In the genomic region with DNA sequence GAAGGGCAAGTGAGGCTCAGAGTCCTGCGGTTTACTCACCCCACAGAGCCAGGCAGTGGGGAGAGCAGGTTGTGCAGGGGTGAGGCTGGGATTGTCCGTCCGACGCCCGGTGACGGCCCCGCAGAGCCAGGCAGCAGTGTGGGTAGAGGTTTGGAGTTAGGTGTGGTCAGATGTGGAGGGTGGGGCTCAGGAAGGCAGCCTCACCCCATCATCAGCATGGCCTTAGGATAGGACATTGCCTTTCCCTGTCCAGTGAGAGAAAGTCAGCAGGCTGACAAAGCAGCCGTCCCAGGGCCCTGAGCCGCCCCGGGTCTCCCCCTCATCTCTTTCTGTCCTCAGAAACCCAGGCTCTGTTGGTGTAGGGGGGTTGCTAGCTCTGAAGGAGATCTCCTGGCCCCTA, we compare ENCODE assay signal across 20 cellular contexts.
"Had no signal": no experiment of that assay in that cellular context is flagged by ENCODE, and none has a peak within 500 bp of the region (broad histone marks: within the 10 kb centered on the region; RNA-seq: fewer than 3 reads in every experiment).

No MANE protein-coding gene starts in this region.

- H3K36me3 Mint-ChIP-seq: activated naive CD4-positive, alpha-beta T cell treated with anti-CD3 and anti-CD28 coated beads, Interleukin-2, amount 10 ng/mL, durations not matched to agents 7 days and 5 days; immature natural killer cell; memory B cell had no signal

- H3K4me2 ChIP-seq: hepatocyte had no signal

- H3K9me3 Mint-ChIP-seq: immature natural killer cell; memory B cell; neural crest cell; stimulated activated effector memory CD8-positive, alpha-beta T cell treated with anti-CD3 and anti-CD28 coated beads, Interleukin-12 subunit alpha, Interleukin-12 subunit beta, amount 100 ng/mL, for 72 hours; stimulated activated naive CD8-positive, alpha-beta T cell treated with anti-CD3 and anti-CD28 coated beads, Interleukin-15, amount 100 ng/mL, for 72 hours had no signal

- H3K27me3 ChIP-seq: hepatocyte, right atrium auricular region had no signal

- H3K27ac ChIP-seq: foreskin keratinocyte, hepatocyte, right atrium auricular region, skin epidermis, tibial artery had no signal

- H3K27ac Mint-ChIP-seq: activated naive CD4-positive, alpha-beta T cell treated with anti-CD3 and anti-CD28 coated beads, Interleukin-2, amount 10 ng/mL, durations not matched to agents 7 days and 5 days; memory B cell; progenitor cell of endocrine pancreas; stimulated activated effector memory CD8-positive, alpha-beta T cell treated with anti-CD3 and anti-CD28 coated beads, Interleukin-12 subunit alpha, Interleukin-12 subunit beta, amount 100 ng/mL, for 72 hours; stimulated activated naive CD8-positive, alpha-beta T cell treated with anti-CD3 and anti-CD28 coated beads, Interleukin-15, amount 100 ng/mL, for 72 hours had no signal

- ATAC-seq: foreskin keratinocyte; left ventricle myocardium superior; mucosa of descending colon; stimulated activated effector memory CD8-positive, alpha-beta T cell treated with anti-CD3 and anti-CD28 coated beads, Interleukin-12 subunit alpha, Interleukin-12 subunit beta, amount 100 ng/mL, for 72 hours had no signal

- H2AFZ ChIP-seq: hepatocyte had no signal

- H3K79me2 ChIP-seq: hepatocyte had no signal

- H3K4me1 Mint-ChIP-seq: activated naive CD4-positive, alpha-beta T cell treated with anti-CD3 and anti-CD28 coated beads, Interleukin-2, amount 10 ng/mL, durations not matched to agents 7 days and 5 days; memory B cell; neural crest cell had no signal

- H3K4me3 Mint-ChIP-seq: activated naive CD4-positive, alpha-beta T cell treated with anti-CD3 and anti-CD28 coated beads, Interleukin-2, amount 10 ng/mL, durations not matched to agents 7 days and 5 days; immature natural killer cell; memory B cell; neural crest cell; stimulated activated effector memory CD8-positive, alpha-beta T cell treated with anti-CD3 and anti-CD28 coated beads, Interleukin-12 subunit alpha, Interleukin-12 subunit beta, amount 100 ng/mL, for 72 hours; stimulated activated naive CD8-positive, alpha-beta T cell treated with anti-CD3 and anti-CD28 coated beads, Interleukin-15, amount 100 ng/mL, for 72 hours had no signal

- H3K4me3 ChIP-seq: hepatocyte, mucosa of descending colon, right atrium auricular region, skin epidermis, tibial artery had no signal

- H3K27me3 Mint-ChIP-seq: activated naive CD4-positive, alpha-beta T cell treated with anti-CD3 and anti-CD28 coated beads, Interleukin-2, amount 10 ng/mL, durations not matched to agents 7 days and 5 days had no signal

- DNase-seq: activated CD4-positive, alpha-beta T cell treated with anti-CD3 and anti-CD28 coated beads, Interleukin-2, amount 50 U/mL, for 4 hours; activated naive CD4-positive, alpha-beta T cell treated with anti-CD3 and anti-CD28 coated beads, Interleukin-2, amount 10 ng/mL, durations not matched to agents 7 days and 5 days; amygdala; erythroblast; foreskin keratinocyte; kidney glomerular epithelial cell; left ventricle myocardium superior; SIG-M5; stimulated activated CD4-positive, alpha-beta T cell treated with anti-CD3 and anti-CD28 coated beads, Interleukin-2, amount 100 ng/mL, for 24 hours; stimulated activated naive CD8-positive, alpha-beta T cell treated with anti-CD3 and anti-CD28 coated beads, Interleukin-15, amount 100 ng/mL, for 72 hours had no signal

- H3K36me3 ChIP-seq: right atrium auricular region, tibial artery had no signal

- H3K9me3 ChIP-seq: mucosa of descending colon, right atrium auricular region, tibial artery had no signal

- H3K4me1 ChIP-seq: foreskin keratinocyte, right atrium auricular region, tibial artery had no signal
